ENCODE assay signal across 8 cellular contexts in genomic region chr11:57658023-57658361, GRCh38. TPM values are rescaled to one million over a fixed set of nuclear protein-coding genes. Genes with fewer than 3 reads are reported as not detected.
DNase-seq lines count a peak whose midpoint lies in the region; ATAC-seq, FAIRE-seq and TF ChIP-seq lines count a peak whose summit lies in the region.

No MANE protein-coding gene starts in this region.

- H3K9me3 Mint-ChIP-seq in naive thymus-derived CD8-positive, alpha-beta T cell = no peaks in the 10 kb centered on the region

- H3K4me3 ChIP-seq in BE2C (ENCODE audit: low read depth, low read length) (peak overlapping the region; percentile 74), LNCaP clone FGC (ENCODE audit: low read depth, low read length) (peak overlapping the region; percentile 85), choroid plexus epithelial cell (ENCODE audit: low read depth, low read length) (peak overlapping the region; percentile 87)

- ATAC-seq in naive thymus-derived CD8-positive, alpha-beta T cell = peak in 1 of 2 donors; percentile 42
- ATAC-seq in sciatic nerve = no peak

- intact Hi-C loops in sciatic nerve (cut with DNase I) = no loop called here

- H3K4me1 Mint-ChIP-seq in naive thymus-derived CD8-positive, alpha-beta T cell = peaks cover 17 to 47% (median 38%) of the 10 kb centered on the region in 4 donors

- H3K27me3 Mint-ChIP-seq in naive thymus-derived CD8-positive, alpha-beta T cell = no peaks in the 10 kb centered on the region

- H3K4me3 Mint-ChIP-seq in naive thymus-derived CD8-positive, alpha-beta T cell = peak overlapping the region; percentile 90 to 100 (median 98)

- DNase-seq in BE2C = no peak
- no peak for DNase-seq in LNCaP clone FGC (ENCODE audit: low read depth)
- no peak for DNase-seq in choroid plexus epithelial cell (ENCODE audit: low read depth)
- DNase-seq in naive thymus-derived CD8-positive, alpha-beta T cell = no peak
- DNase-seq in GM19240 (ENCODE audit: insufficient read length, low spot score) = no peak
- DNase-seq in sciatic nerve (ENCODE audit: low spot score) = no peak
- DNase-seq in HCEC 1CT = no peak
- DNase-seq in D721Med (ENCODE audit: insufficient read length, low spot score) = no peak

- peak overlapping the region; percentile 94 to 99 (median 96) for H3K27ac Mint-ChIP-seq in naive thymus-derived CD8-positive, alpha-beta T cell

- no peak for FAIRE-seq in D721Med (lab: Jason Lieb, UNC)

- no peaks in the 10 kb centered on the region for H3K27me3 ChIP-seq in BE2C

- no peaks in the 10 kb centered on the region for H3K9me3 ChIP-seq in BE2C

- TF ChIP-seq CTCF in BE2C (IDR thresholded peaks at IDR 0.05; ENCODE audit: low read depth, low read length) (no peak), LNCaP clone FGC (IDR thresholded peaks at IDR 0.05; ENCODE audit: control insufficient read depth, extremely low read depth, insufficient read depth) (no peak), choroid plexus epithelial cell (conservative IDR thresholded peaks at IDR 0.05; ENCODE audit: low read depth, low read length) (no peak), D721Med (IDR thresholded peaks at IDR 0.05; ENCODE audit: insufficient read depth, missing control alignments) (no peak)

- POLR2A ChIA-PET in naive thymus-derived CD8-positive, alpha-beta T cell (lab: Charles Lee) = interaction anchor here (1.0 to 3.3 kb wide), 3 partner anchors 10 to 126 kb away, joined by 4 to 27 read pairs (median 12); partner anchors contain the start of genes SELENOH and ZDHHC5

- H3K4me1 ChIP-seq in BE2C = no peaks in the 10 kb centered on the region

- H3K36me3 ChIP-seq in BE2C = no peaks in the 10 kb centered on the region

- H3K36me3 Mint-ChIP-seq in naive thymus-derived CD8-positive, alpha-beta T cell = peaks cover 0 to 37% (median 14%) of the 10 kb centered on the region in 3 donors

RNA-seq across cellular contexts. Expression of gene CLP1, which starts 0.4 kb away (rescaled TPM):
- polyA plus RNA-seq in BE2C (2012; ENCODE audit: insufficient read depth, insufficient read length, low read depth) = 27.5 TPM
- total RNA-seq in naive thymus-derived CD8-positive, alpha-beta T cell = 10 to 100 TPM; 13.5 TPM
- 10 to 100 TPM in 1 of 3 donors, 1 to 10 TPM in 2; 7.9 to 13.4 (median 9.4) TPM for polyA plus RNA-seq in naive thymus-derived CD8-positive, alpha-beta T cell
- 11.9 TPM for total RNA-seq in sciatic nerve

RNA-seq across cellular contexts. Expression of gene YPEL4, which starts 8.3 kb away (rescaled TPM):
- not detected for polyA plus RNA-seq in BE2C (2012; ENCODE audit: insufficient read depth, insufficient read length, low read depth)
- total RNA-seq in naive thymus-derived CD8-positive, alpha-beta T cell = 10 to 100 TPM; 12.9 to 14.6 TPM
- polyA plus RNA-seq in naive thymus-derived CD8-positive, alpha-beta T cell = under 1 TPM in 1 of 3 donors, not detected in 2; 0.27 TPM
- total RNA-seq in sciatic nerve = 2.1 TPM

RNA-seq across cellular contexts. Expression of gene ZDHHC5, which starts 9.9 kb away (rescaled TPM):
- polyA plus RNA-seq in BE2C (2012; ENCODE audit: insufficient read depth, insufficient read length, low read depth) = 42.9 TPM
- total RNA-seq in naive thymus-derived CD8-positive, alpha-beta T cell = 10 to 100 TPM; 75.2 to 78.8 TPM
- polyA plus RNA-seq in naive thymus-derived CD8-positive, alpha-beta T cell = 10 to 100 TPM; 25.0 to 43.4 (median 26.4) TPM
- 45.4 TPM for total RNA-seq in sciatic nerve

RNA-seq across cellular contexts. Expression of gene MED19, which starts 54.0 kb away (rescaled TPM):
- 54.9 TPM for polyA plus RNA-seq in BE2C (2012; ENCODE audit: insufficient read depth, insufficient read length, low read depth)
- 10 to 100 TPM in 1 of 2 experiments, 1 to 10 TPM in 1; 9.3 to 11.9 TPM for total RNA-seq in naive thymus-derived CD8-positive, alpha-beta T cell
- 10 to 100 TPM; 12.8 to 17.4 (median 15.7) TPM for polyA plus RNA-seq in naive thymus-derived CD8-positive, alpha-beta T cell
- 9.6 TPM for total RNA-seq in sciatic nerve

RNA-seq across cellular contexts. Expression of gene TMX2, which starts 54.4 kb away (rescaled TPM):
- polyA plus RNA-seq in BE2C (2012; ENCODE audit: insufficient read depth, insufficient read length, low read depth) = 197 TPM
- total RNA-seq in naive thymus-derived CD8-positive, alpha-beta T cell = 10 to 100 TPM; 56.4 to 58.5 TPM
- 10 to 100 TPM; 69.9 to 85.8 (median 82.7) TPM for polyA plus RNA-seq in naive thymus-derived CD8-positive, alpha-beta T cell
- total RNA-seq in sciatic nerve = 56.9 TPM
